ENCODE assay signal across 12 cellular contexts in the genomic region with DNA sequence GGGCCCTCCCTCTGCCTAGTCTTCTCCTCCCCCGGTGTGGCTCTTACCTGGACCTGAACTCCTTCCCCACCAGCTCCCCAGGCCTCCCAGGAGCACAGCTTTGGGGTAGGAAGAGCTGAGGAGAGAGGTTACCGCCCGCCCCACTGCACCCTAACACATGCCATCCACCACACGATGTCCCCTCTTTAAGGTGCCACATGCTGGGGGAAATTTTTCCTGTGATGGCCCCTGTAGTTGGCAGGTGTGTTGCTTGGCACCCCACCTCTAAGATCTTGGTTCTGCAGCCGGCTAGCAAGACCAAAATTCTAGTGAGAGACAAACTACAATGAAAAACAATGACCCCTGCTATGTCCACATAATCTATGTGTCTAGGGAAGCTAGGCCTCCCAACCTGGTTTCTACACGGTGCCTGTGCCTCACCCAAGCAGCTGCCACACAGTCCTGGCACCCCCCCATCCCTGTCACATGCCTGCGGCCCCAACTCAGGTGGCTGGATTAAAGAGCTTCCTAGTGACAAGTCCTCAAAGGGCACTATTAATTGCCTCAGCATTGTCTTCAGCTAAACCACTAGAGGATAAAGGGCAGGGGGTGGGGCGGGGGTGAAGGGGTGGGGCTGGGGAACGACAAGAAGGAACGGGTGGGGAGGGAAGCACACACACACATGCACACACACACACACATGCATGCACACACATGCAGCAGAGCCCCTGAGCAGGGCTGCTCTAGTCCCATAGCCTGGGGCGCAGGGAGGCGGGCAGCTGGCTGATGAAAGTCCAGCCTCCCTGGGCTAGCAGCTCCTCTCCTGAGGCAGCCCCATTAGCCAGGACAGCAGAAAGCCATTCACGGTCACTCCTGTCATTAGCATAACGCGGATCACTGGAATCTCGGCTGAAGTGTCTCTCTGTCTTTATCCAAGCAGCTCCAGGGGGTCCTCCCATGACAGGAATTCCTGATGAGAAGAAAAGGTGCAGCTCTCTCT. TPM values are rescaled to one million over a fixed set of nuclear protein-coding genes. Genes with fewer than 3 reads are reported as not detected.
DNase-seq lines count a peak whose midpoint lies in the region; ATAC-seq and TF ChIP-seq lines count a peak whose summit lies in the region.
"Had no signal": no experiment of that assay in that cellular context is flagged by ENCODE, and none has a peak within 500 bp of the region (broad histone marks: within the 10 kb centered on the region; RNA-seq: fewer than 3 reads in every experiment).

No MANE protein-coding gene starts in this region.

- H3F3A ChIP-seq in GM23248 (ENCODE audit: insufficient read depth), result no peaks in the 10 kb centered on the region
- no peaks in the 10 kb centered on the region for H3F3A ChIP-seq in OCI-LY1 (ENCODE audit: insufficient read depth, low read length)

- H3K4me2 ChIP-seq in GM23248 (ENCODE audit: unreplicated experiment) (no peak overlapping the region), OCI-LY1 (ENCODE audit: low read length) (peak overlapping the region; percentile 95)

- H3K27me3 ChIP-seq in BE2C (no peaks in the 10 kb centered on the region), GM23248 (replicated peaks; ENCODE audit: insufficient read depth) (0 out of 2 replicates have a peak, but pooled peaks cover 3% of the 10 kb centered on the region), OCI-LY1 (ENCODE audit: insufficient read depth, low read length) (no peaks in the 10 kb centered on the region)
- H3K27me3 ChIP-seq: colonic mucosa, heart left ventricle, upper lobe of left lung had no signal

- H2AFZ ChIP-seq in GM23248 (peak overlapping the region; percentile 99), OCI-LY1 (ENCODE audit: low read length) (0 out of 2 replicates have a peak overlapping the region, but pooled peaks have one; percentile 6)

- H3K36me3 ChIP-seq in BE2C (no peaks in the 10 kb centered on the region), GM23248 (ENCODE audit: low read depth) (no peaks in the 10 kb centered on the region), OCI-LY1 (ENCODE audit: insufficient read depth, low read length) (no peaks in the 10 kb centered on the region)
- H3K36me3 ChIP-seq: colonic mucosa, heart left ventricle, upper lobe of left lung had no signal

- H3K27ac ChIP-seq in GM23248, result no peak overlapping the region
- no peak overlapping the region for H3K27ac ChIP-seq in OCI-LY1 (ENCODE audit: low read depth, low read length, poor library complexity, severe bottlenecking)
- H3K27ac ChIP-seq: colonic mucosa, heart left ventricle had no signal

- no peaks in the 10 kb centered on the region for H3K4me1 ChIP-seq in BE2C
- peaks cover 3% of the 10 kb centered on the region; the same call in 1 of the 2 replicates for H3K4me1 ChIP-seq in GM23248 (ENCODE audit: insufficient read depth)
- H3K4me1 ChIP-seq in OCI-LY1 (ENCODE audit: insufficient read depth, low read length, severe bottlenecking), result peaks cover 15% of the 10 kb centered on the region
- H3K4me1 ChIP-seq: colonic mucosa had no signal

- TF ChIP-seq CTCF in BE2C (IDR thresholded peaks at IDR 0.05; ENCODE audit: low read depth, low read length) (no peak), OCI-LY1 (IDR thresholded peaks at IDR 0.05; ENCODE audit: low read length) (no peak)

- no peak overlapping the region for H3K4me3 ChIP-seq in BE2C (ENCODE audit: low read depth, low read length)
- H3K4me3 ChIP-seq in GM23248, result no peak overlapping the region
- no peak overlapping the region for H3K4me3 ChIP-seq in OCI-LY1 (ENCODE audit: low read depth, low read length, poor library complexity, severe bottlenecking)

- ATAC-seq in HG02610 (IDR thresholded peaks at IDR 0.05; ENCODE audit: unreplicated experiment) (no peak), HG02840 (IDR thresholded peaks at IDR 0.05; ENCODE audit: low FRiP score, unreplicated experiment) (no peak), GM19351 (IDR thresholded peaks at IDR 0.05; ENCODE audit: unreplicated experiment) (no peak)

- H4K20me1 ChIP-seq in GM23248 (ENCODE audit: insufficient read depth) (no peaks in the 10 kb centered on the region), OCI-LY1 (ENCODE audit: insufficient read depth, low read length) (no peaks in the 10 kb centered on the region)

- H3K9me2 ChIP-seq in GM23248 (ENCODE audit: insufficient read depth), result no peaks in the 10 kb centered on the region
- H3K9me2 ChIP-seq in OCI-LY1 (ENCODE audit: low read depth, low read length), result no peaks in the 10 kb centered on the region

- in situ Hi-C loops in GM23248 (cut with MboI), result no loop called here

- H3K9ac ChIP-seq in GM23248, result no peak overlapping the region
- peak overlapping the region; percentile 68; the same call in 1 of the 2 replicates for H3K9ac ChIP-seq in OCI-LY1 (ENCODE audit: low read length)

- DNase-seq in BE2C (peak; percentile 36), GM23248 (no peak), islet precursor cell (peak; percentile 96), DMS153 (lab: John Stamatoyannopoulos, UW) (no peak)

- WGBS in GM23248 (ENCODE audit: low coverage in 1 of 2, low lambda C conversion rate in 2 of 2, missing lambda C conversion rate in 2 of 2), 2 experiments, result 27 to 36% methylated on average over 14 to 16 of the region's 16 CpGs

- H3K9me3 ChIP-seq in BE2C, result no peaks in the 10 kb centered on the region
- H3K9me3 ChIP-seq in GM23248 (ENCODE audit: low read depth), result no peaks in the 10 kb centered on the region
- H3K9me3 ChIP-seq in OCI-LY1 (ENCODE audit: low read length), result no peaks in the 10 kb centered on the region
- H3K9me3 ChIP-seq: colonic mucosa, heart left ventricle, upper lobe of left lung had no signal

- H3K79me2 ChIP-seq in GM23248 (ENCODE audit: insufficient read depth) (no peaks in the 10 kb centered on the region), OCI-LY1 (ENCODE audit: insufficient read depth, low read length) (no peaks in the 10 kb centered on the region)

RNA-seq across cellular contexts. Expression of a gene that starts 7.2 kb away (rescaled TPM):
- polyA plus RNA-seq in BE2C (2012; ENCODE audit: insufficient read depth, insufficient read length, low read depth), result 17.1 TPM
- total RNA-seq in GM23248 (2014; rRNA removed; shearing (Covaris generic)), result 46.9 and 64.1 TPM in 2 replicates
- polyA plus RNA-seq in GM23248 (2016; fragmentation: Nextera tagmentation; extraction: Ambion mirVana), result 54.1 and 55.7 TPM in 2 replicates

RNA-seq across cellular contexts. Expression of a gene that starts 23.5 kb away (rescaled TPM):
- polyA plus RNA-seq in BE2C (2012; ENCODE audit: insufficient read depth, insufficient read length, low read depth), result 1.6 TPM
- total RNA-seq in GM23248 (2014; rRNA removed; shearing (Covaris generic)), result not detected in 2 replicates
- polyA plus RNA-seq in GM23248 (2016; fragmentation: Nextera tagmentation; extraction: Ambion mirVana), result 0.65 and 1.2 TPM in 2 replicates
- total RNA-seq: Calu3 had no signal

Comparison
In these comparisons a context has a peak if more than half of its experiments do, and no peak if none do; other contexts are left out.
1. DNase-seq: peak in BE2C (single experiment) and islet precursor cell (single experiment); none in GM23248 (single experiment) and DMS153 (single experiment).